In the genomic region with DNA sequence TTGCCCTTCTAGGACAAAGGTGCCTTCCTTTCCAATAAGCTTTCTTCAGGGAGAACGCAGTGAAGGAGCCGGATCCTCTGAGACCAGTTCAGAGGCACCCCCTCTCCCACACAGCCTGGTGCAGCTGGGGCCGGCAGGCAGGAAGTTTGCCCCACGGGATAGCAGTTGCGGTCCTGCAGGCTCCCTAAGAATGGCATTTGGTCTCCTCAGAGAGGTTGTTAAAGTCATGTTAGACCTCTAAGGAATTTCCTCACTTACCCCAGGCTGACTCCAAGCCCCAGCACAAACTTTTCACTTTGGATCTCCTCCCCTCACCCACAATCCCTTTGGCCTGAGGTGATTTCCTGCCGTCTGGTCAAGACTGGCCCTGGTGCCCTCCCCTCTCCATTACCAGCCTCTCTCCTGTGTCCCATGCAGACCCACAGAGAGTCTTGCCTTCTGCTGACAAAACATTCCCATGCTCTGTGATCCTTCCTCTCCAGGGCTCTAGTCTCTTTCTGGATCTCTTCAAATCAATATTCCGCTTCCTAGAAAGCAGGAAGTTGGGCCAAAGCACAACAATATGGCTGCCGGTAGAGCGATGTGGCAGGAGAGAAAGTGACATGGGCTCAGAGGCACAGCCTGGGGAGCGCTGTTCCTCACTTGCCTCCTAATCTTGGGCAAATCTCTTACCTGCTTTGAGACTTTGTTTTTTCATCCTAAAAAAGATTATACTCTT, we compare ENCODE assay signal across 3 cellular contexts.
A peak's percentile ranks its signal among the peaks of the same experiment; 100 is the strongest.
TF ChIP-seq lines count a peak whose summit lies in the region.

No MANE protein-coding gene starts in this region.

TF ChIP-seq in GM23338, 12 proteins besides CTCF, POLR2A, EP300 and RAD21:
- TF ChIP-seq, protein P1, sequence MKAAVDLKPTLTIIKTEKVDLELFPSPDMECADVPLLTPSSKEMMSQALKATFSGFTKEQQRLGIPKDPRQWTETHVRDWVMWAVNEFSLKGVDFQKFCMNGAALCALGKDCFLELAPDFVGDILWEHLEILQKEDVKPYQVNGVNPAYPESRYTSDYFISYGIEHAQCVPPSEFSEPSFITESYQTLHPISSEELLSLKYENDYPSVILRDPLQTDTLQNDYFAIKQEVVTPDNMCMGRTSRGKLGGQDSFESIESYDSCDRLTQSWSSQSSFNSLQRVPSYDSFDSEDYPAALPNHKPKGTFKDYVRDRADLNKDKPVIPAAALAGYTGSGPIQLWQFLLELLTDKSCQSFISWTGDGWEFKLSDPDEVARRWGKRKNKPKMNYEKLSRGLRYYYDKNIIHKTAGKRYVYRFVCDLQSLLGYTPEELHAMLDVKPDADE (IDR thresholded peaks at IDR 0.05): no peak
- TF ChIP-seq EZH2phosphoT487 (IDR thresholded peaks at IDR 0.05; ENCODE audit: unreplicated experiment) (no peak), JUNB (IDR thresholded peaks at IDR 0.05; ENCODE audit: unreplicated experiment) (no peak)

TF ChIP-seq in K562, 482 proteins besides CTCF, POLR2A, EP300 and RAD21:
- TF ChIP-seq, protein P2, sequence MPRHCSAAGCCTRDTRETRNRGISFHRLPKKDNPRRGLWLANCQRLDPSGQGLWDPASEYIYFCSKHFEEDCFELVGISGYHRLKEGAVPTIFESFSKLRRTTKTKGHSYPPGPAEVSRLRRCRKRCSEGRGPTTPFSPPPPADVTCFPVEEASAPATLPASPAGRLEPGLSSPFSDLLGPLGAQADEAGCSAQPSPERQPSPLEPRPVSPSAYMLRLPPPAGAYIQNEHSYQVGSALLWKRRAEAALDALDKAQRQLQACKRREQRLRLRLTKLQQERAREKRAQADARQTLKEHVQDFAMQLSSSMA (CRISPR knock-in tag; IDR thresholded peaks at IDR 0.05): no peak
- TF ChIP-seq NR2C2 (CRISPR knock-in tag; IDR thresholded peaks at IDR 0.05) (no peak), NR2C2 (tag; IDR thresholded peaks at IDR 0.05) (no peak), RFX5 (IDR thresholded peaks at IDR 0.05; ENCODE audit: low read depth, low read length) (no peak), ZBTB33 (CRISPR knock-in tag; IDR thresholded peaks at IDR 0.05) (no peak), ZNF707 (CRISPR knock-in tag; conservative IDR thresholded peaks at IDR 0.05) (no peak), ZNF212 (CRISPR knock-in tag; IDR thresholded peaks at IDR 0.05) (no peak), COPS2 (conservative IDR thresholded peaks at IDR 0.05) (no peak), ELF1 (tag; IDR thresholded peaks at IDR 0.05) (peak; percentile 37; the same call in 1 of the 2 replicates), EHMT2 (IDR thresholded peaks at IDR 0.05) (peak; percentile 91), HMG20B (CRISPR knock-in tag; IDR thresholded peaks at IDR 0.05) (no peak), BCOR (IDR thresholded peaks at IDR 0.05) (no peak), RBM22 (IDR thresholded peaks at IDR 0.05; ENCODE audit: low read depth, low read length, poor library complexity, severe bottlenecking) (no peak), ELK3 (CRISPR knock-in tag; IDR thresholded peaks at IDR 0.05) (no peak), HNRNPH1 (optimal IDR thresholded peaks at IDR 0.05; ENCODE audit: low read depth, low read length) (no peak), ZNF778 (CRISPR knock-in tag; IDR thresholded peaks at IDR 0.05) (no peak), ZNF696 (CRISPR knock-in tag; conservative IDR thresholded peaks at IDR 0.05) (no peak), YY1 (IDR thresholded peaks at IDR 0.05; ENCODE audit: borderline replicate concordance in 1 of 3, control insufficient read depth in 1 of 3, extremely low read depth in 1 of 3, insufficient read depth in 3 of 3, insufficient read length in 1 of 3, insufficient replicate concordance in 2 of 3, low read depth in 1 of 3, low read length in 2 of 3) (peak in 1 of 3 experiments; percentile 75), ZNF239 (CRISPR knock-in tag; IDR thresholded peaks at IDR 0.05) (no peak), KDM2B (CRISPR knock-in tag; IDR thresholded peaks at IDR 0.05) (no peak), GABPA (tag; conservative IDR thresholded peaks at IDR 0.05; ENCODE audit: low read depth) (peak; percentile 45; the same call in 1 of the 2 replicates)
TF ChIP-seq in K562: peak in this region for 4.

TF ChIP-seq in HepG2, 621 proteins besides CTCF, POLR2A, EP300 and RAD21:
- TF ChIP-seq, protein P3, sequence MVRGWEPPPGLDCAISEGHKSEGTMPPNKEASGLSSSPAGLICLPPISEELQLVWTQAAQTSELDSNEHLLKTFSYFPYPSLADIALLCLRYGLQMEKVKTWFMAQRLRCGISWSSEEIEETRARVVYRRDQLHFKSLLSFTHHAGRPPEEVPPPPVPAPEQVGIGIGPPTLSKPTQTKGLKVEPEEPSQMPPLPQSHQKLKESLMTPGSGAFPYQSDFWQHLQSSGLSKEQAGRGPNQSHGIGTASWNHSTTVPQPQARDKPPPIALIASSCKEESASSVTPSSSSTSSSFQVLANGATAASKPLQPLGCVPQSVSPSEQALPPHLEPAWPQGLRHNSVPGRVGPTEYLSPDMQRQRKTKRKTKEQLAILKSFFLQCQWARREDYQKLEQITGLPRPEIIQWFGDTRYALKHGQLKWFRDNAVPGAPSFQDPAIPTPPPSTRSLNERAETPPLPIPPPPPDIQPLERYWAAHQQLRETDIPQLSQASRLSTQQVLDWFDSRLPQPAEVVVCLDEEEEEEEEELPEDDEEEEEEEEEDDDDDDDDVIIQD (CRISPR knock-in tag; IDR thresholded peaks at IDR 0.05; ENCODE audit: low read depth): no peak
- TF ChIP-seq ZNF772 (CRISPR knock-in tag; IDR thresholded peaks at IDR 0.05) (no peak), ZNF292 (CRISPR knock-in tag; IDR thresholded peaks at IDR 0.05; ENCODE audit: borderline replicate concordance, low read depth) (no peak), PRDM10 (CRISPR knock-in tag; IDR thresholded peaks at IDR 0.05; ENCODE audit: low read depth) (no peak), ZNF430 (CRISPR knock-in tag; IDR thresholded peaks at IDR 0.05) (no peak), CREM (IDR thresholded peaks at IDR 0.05) (no peak), CREM (CRISPR knock-in tag; IDR thresholded peaks at IDR 0.05) (no peak), ZNF234 (CRISPR knock-in tag; conservative IDR thresholded peaks at IDR 0.05) (no peak), TCF12 (IDR thresholded peaks at IDR 0.05) (no peak), TCF12 (CRISPR knock-in tag; IDR thresholded peaks at IDR 0.05) (no peak), GABPA (IDR thresholded peaks at IDR 0.05; ENCODE audit: low read depth, low read length) (no peak), GABPA (CRISPR knock-in tag; IDR thresholded peaks at IDR 0.05; ENCODE audit: low read depth) (peak; percentile 35; the same call in 1 of the 2 replicates), HES4 (CRISPR knock-in tag; IDR thresholded peaks at IDR 0.05; ENCODE audit: borderline replicate concordance) (no peak), ZNF768 (CRISPR knock-in tag; IDR thresholded peaks at IDR 0.05) (no peak), SMARCC2 (IDR thresholded peaks at IDR 0.05) (no peak), CBX2 (IDR thresholded peaks at IDR 0.05; ENCODE audit: low read depth, low read length) (no peak), CBX2 (CRISPR knock-in tag; IDR thresholded peaks at IDR 0.05; ENCODE audit: low read depth) (no peak), GRHL1 (CRISPR knock-in tag; conservative IDR thresholded peaks at IDR 0.05) (no peak), BCL6 (CRISPR knock-in tag; IDR thresholded peaks at IDR 0.05) (peak; percentile 90), ZNF850 (CRISPR knock-in tag; conservative IDR thresholded peaks at IDR 0.05) (no peak), NCOA5 (CRISPR knock-in tag; IDR thresholded peaks at IDR 0.05) (no peak), YY1 (IDR thresholded peaks at IDR 0.05; ENCODE audit: insufficient read depth, insufficient replicate concordance, low read depth, low read length) (peak; percentile 46), KLF11 (CRISPR knock-in tag; IDR thresholded peaks at IDR 0.05) (no peak), ZNF691 (CRISPR knock-in tag; IDR thresholded peaks at IDR 0.05; ENCODE audit: borderline replicate concordance, low read depth) (no peak), HNRNPLL (IDR thresholded peaks at IDR 0.05; ENCODE audit: low read depth, low read length, poor library complexity, severe bottlenecking) (no peak), NFRKB (IDR thresholded peaks at IDR 0.05) (no peak), ZNF224 (CRISPR knock-in tag; IDR thresholded peaks at IDR 0.05) (no peak)
- TF ChIP-seq, protein P4, sequence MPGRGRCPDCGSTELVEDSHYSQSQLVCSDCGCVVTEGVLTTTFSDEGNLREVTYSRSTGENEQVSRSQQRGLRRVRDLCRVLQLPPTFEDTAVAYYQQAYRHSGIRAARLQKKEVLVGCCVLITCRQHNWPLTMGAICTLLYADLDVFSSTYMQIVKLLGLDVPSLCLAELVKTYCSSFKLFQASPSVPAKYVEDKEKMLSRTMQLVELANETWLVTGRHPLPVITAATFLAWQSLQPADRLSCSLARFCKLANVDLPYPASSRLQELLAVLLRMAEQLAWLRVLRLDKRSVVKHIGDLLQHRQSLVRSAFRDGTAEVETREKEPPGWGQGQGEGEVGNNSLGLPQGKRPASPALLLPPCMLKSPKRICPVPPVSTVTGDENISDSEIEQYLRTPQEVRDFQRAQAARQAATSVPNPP (CRISPR knock-in tag; IDR thresholded peaks at IDR 0.05): no peak
- TF ChIP-seq, protein P5, sequence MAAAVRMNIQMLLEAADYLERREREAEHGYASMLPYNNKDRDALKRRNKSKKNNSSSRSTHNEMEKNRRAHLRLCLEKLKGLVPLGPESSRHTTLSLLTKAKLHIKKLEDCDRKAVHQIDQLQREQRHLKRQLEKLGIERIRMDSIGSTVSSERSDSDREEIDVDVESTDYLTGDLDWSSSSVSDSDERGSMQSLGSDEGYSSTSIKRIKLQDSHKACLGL (CRISPR knock-in tag; IDR thresholded peaks at IDR 0.05): no peak
- TF ChIP-seq, protein P6, sequence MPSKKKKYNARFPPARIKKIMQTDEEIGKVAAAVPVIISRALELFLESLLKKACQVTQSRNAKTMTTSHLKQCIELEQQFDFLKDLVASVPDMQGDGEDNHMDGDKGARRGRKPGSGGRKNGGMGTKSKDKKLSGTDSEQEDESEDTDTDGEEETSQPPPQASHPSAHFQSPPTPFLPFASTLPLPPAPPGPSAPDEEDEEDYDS (CRISPR knock-in tag; IDR thresholded peaks at IDR 0.05): no peak
